In the genomic region with DNA sequence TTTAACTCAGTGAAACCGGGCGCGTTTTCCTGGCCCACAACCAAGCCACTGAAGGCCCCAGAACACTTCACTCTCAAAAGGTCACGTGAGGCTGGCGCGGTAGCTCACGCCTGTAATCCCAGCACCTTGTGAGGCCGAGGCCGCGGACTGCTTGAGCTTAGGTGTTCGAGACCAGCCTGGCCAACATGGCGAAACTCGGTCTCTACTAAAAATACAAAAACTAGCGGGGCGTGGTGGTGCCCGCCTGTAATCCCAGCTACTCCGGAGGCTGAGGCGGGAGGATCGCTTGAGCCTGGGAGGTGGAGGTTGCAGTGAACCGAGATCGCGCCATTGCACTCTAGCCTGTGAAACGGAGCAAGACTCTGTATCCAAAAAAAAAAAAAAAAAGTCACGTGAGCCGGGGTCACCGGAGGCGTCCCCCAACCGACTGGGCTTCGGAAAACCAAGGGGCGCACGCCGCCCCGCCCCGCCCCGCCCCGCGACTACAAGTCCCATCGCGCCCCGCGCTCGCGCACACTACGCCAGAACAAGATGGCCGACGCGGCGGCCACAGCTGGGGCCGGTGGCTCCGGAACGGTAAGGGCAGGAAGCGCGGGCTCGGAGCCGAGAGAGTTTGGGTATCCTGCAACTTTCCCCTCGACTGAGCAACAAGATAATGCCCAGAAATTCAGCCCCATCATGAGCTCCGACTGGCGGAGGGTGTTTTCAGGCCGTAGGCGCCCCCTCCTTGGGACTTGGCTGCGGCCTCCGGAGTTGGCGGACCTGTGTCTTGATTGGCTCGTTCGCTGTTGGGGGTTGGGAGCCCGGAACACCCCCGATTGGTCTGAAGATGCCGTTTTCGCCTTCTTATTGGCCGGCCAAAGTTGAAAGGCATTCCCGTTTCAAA, we compare ENCODE assay signal across 1 cellular context.
TF ChIP-seq lines count a peak whose summit lies in the region.

A gene with protein sequence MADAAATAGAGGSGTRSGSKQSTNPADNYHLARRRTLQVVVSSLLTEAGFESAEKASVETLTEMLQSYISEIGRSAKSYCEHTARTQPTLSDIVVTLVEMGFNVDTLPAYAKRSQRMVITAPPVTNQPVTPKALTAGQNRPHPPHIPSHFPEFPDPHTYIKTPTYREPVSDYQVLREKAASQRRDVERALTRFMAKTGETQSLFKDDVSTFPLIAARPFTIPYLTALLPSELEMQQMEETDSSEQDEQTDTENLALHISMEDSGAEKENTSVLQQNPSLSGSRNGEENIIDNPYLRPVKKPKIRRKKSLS (plus strand): TSS at position 514 of the 886 bp plus-strand sequence. CDS start 18 bp downstream, at position 532.

TF ChIP-seq in K562, 482 proteins besides CTCF, POLR2A, EP300 and RAD21 (continued from another document and continues in another):
- TF ChIP-seq, protein P1, sequence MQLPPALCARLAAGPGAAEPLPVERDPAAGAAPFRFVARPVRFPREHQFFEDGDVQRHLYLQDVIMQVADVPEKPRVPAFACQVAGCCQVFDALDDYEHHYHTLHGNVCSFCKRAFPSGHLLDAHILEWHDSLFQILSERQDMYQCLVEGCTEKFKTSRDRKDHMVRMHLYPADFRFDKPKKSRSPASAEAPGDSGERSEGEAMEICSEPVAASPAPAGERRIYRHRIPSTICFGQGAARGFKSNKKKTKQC (CRISPR knock-in tag; IDR thresholded peaks at IDR 0.05) = 0 out of 2 replicates have a peak, but pooled peaks have one; percentile 38
- TF ChIP-seq CXXC5 (CRISPR knock-in tag; IDR thresholded peaks at IDR 0.05) (peak; percentile 93), BHLHE40 (IDR thresholded peaks at IDR 0.05; ENCODE audit: low read length) (no peak; the same call in 1 of the 2 replicates), IRF2 (CRISPR knock-in tag; IDR thresholded peaks at IDR 0.05) (no peak), ETV1 (tag; conservative IDR thresholded peaks at IDR 0.05; ENCODE audit: low read depth) (peak; percentile 75), NCOR1 (IDR thresholded peaks at IDR 0.05) (no peak; the same call in 1 of the 2 replicates), POLR3G (IDR thresholded peaks at IDR 0.05; ENCODE audit: extremely low read depth, insufficient read length, insufficient replicate concordance) (no peak), FOS (IDR thresholded peaks at IDR 0.05; ENCODE audit: extremely low read depth, insufficient read length) (peak; percentile 75), RBM22 (IDR thresholded peaks at IDR 0.05; ENCODE audit: low read depth, low read length, poor library complexity, severe bottlenecking) (no peak), NFE2 (IDR thresholded peaks at IDR 0.05; ENCODE audit: low read depth) (peak; percentile 37; the same call in 1 of the 2 replicates), KDM1A (IDR thresholded peaks at IDR 0.05) (0 out of 4 replicates have a peak, but pooled peaks of 1 of the 2 experiments have one; percentile 25), MCM3 (IDR thresholded peaks at IDR 0.05) (no peak), XRCC5 (IDR thresholded peaks at IDR 0.05; ENCODE audit: low read depth, low read length) (no peak; the same call in 1 of the 2 replicates), MAFF (IDR thresholded peaks at IDR 0.05; ENCODE audit: low read length) (no peak), ZNF3 (CRISPR knock-in tag; IDR thresholded peaks at IDR 0.05) (no peak), PHF21A (IDR thresholded peaks at IDR 0.05; ENCODE audit: borderline replicate concordance, low read depth) (no peak), ZNF184 (CRISPR knock-in tag; IDR thresholded peaks at IDR 0.05) (no peak), PHB2 (IDR thresholded peaks at IDR 0.05; ENCODE audit: low read depth) (no peak; the same call in 1 of the 2 replicates), JUND (IDR thresholded peaks at IDR 0.05; ENCODE audit: borderline replicate concordance, low read depth, low read length) (peak; percentile 80), JUND (tag; IDR thresholded peaks at IDR 0.05; ENCODE audit: borderline replicate concordance, low read depth, low read length) (peak; percentile 24; the same call in 1 of the 3 replicates), SRF (CRISPR knock-in tag; IDR thresholded peaks at IDR 0.05) (0 out of 4 replicates have a peak, but pooled peaks of 1 of the 2 experiments have one; percentile 31), TAF1 (IDR thresholded peaks at IDR 0.05; ENCODE audit: control insufficient read depth, extremely low read depth, insufficient read depth, low read length, severe bottlenecking) (peak; percentile 99), CREBBP (IDR thresholded peaks at IDR 0.05; ENCODE audit: low read depth, low read length) (no peak), HDAC3 (IDR thresholded peaks at IDR 0.05; ENCODE audit: borderline replicate concordance, partially characterized antibody) (peak; percentile 35), CBFB (CRISPR knock-in tag; IDR thresholded peaks at IDR 0.05) (no peak), HMG20B (CRISPR knock-in tag; IDR thresholded peaks at IDR 0.05) (no peak), PYGO2 (tag; IDR thresholded peaks at IDR 0.05) (no peak), MCM5 (IDR thresholded peaks at IDR 0.05; ENCODE audit: low read depth) (no peak)
- TF ChIP-seq, protein P2, sequence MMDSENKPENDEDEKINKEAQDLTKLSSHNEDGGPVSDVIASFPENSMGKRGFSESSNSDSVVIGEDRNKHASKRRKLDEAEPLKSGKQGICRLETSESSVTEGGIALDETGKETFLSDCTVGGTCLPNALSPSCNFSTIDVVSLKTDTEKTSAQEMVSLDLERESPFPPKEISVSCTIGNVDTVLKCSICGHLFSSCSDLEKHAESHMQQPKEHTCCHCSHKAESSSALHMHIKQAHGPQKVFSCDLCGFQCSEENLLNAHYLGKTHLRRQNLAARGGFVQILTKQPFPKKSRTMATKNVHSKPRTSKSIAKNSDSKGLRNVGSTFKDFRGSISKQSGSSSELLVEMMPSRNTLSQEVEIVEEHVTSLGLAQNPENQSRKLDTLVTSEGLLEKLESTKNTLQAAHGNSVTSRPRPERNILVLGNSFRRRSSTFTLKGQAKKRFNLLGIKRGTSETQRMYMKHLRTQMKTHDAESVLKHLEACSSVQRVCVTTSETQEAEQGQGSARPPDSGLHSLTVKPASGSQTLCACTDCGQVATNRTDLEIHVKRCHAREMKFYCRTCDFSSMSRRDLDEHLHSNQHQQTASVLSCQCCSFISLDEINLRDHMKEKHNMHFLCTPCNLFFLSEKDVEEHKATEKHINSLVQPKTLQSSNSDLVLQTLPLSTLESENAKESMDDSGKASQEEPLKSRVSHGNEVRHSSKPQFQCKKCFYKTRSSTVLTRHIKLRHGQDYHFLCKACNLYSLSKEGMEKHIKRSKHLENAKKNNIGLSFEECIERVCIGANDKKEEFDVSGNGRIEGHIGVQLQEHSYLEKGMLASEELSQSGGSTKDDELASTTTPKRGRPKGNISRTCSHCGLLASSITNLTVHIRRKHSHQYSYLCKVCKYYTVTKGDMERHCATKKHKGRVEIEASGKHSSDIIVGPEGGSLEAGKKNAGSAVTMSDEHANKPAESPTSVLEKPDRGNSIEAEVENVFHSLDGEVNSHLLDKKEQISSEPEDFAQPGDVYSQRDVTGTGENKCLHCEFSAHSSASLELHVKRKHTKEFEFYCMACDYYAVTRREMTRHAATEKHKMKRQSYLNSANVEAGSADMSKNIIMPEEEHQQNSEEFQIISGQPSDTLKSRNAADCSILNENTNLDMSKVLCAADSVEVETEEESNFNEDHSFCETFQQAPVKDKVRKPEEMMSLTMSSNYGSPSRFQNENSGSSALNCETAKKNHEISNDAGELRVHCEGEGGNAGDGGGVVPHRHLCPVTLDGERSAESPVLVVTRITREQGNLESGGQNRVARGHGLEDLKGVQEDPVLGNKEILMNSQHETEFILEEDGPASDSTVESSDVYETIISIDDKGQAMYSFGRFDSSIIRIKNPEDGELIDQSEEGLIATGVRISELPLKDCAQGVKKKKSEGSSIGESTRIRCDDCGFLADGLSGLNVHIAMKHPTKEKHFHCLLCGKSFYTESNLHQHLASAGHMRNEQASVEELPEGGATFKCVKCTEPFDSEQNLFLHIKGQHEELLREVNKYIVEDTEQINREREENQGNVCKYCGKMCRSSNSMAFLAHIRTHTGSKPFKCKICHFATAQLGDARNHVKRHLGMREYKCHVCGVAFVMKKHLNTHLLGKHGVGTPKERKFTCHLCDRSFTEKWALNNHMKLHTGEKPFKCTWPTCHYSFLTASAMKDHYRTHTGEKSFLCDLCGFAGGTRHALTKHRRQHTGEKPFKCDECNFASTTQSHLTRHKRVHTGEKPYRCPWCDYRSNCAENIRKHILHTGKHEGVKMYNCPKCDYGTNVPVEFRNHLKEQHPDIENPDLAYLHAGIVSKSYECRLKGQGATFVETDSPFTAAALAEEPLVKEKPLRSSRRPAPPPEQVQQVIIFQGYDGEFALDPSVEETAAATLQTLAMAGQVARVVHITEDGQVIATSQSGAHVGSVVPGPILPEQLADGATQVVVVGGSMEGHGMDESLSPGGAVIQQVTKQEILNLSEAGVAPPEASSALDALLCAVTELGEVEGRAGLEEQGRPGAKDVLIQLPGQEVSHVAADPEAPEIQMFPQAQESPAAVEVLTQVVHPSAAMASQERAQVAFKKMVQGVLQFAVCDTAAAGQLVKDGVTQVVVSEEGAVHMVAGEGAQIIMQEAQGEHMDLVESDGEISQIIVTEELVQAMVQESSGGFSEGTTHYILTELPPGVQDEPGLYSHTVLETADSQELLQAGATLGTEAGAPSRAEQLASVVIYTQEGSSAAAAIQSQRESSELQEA (IDR thresholded peaks at IDR 0.05; ENCODE audit: low read depth) = no peak; the same call in 1 of the 2 replicates
- TF ChIP-seq, protein P3, sequence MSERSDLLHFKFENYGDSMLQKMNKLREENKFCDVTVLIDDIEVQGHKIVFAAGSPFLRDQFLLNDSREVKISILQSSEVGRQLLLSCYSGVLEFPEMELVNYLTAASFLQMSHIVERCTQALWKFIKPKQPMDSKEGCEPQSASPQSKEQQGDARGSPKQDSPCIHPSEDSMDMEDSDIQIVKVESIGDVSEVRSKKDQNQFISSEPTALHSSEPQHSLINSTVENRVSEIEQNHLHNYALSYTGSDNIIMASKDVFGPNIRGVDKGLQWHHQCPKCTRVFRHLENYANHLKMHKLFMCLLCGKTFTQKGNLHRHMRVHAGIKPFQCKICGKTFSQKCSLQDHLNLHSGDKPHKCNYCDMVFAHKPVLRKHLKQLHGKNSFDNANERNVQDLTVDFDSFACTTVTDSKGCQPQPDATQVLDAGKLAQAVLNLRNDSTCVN (CRISPR knock-in tag; IDR thresholded peaks at IDR 0.05) = no peak; the same call in 1 of the 2 replicates
- TF ChIP-seq, protein P4, sequence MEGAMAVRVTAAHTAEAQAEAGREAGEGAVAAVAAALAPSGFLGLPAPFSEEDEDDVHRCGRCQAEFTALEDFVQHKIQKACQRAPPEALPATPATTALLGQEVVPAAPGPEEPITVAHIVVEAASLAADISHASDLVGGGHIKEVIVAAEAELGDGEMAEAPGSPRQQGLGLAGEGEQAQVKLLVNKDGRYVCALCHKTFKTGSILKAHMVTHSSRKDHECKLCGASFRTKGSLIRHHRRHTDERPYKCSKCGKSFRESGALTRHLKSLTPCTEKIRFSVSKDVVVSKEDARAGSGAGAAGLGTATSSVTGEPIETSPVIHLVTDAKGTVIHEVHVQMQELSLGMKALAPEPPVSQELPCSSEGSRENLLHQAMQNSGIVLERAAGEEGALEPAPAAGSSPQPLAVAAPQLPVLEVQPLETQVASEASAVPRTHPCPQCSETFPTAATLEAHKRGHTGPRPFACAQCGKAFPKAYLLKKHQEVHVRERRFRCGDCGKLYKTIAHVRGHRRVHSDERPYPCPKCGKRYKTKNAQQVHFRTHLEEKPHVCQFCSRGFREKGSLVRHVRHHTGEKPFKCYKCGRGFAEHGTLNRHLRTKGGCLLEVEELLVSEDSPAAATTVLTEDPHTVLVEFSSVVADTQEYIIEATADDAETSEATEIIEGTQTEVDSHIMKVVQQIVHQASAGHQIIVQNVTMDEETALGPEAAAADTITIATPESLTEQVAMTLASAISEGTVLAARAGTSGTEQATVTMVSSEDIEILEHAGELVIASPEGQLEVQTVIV (CRISPR knock-in tag; IDR thresholded peaks at IDR 0.05; ENCODE audit: borderline replicate concordance) = no peak
- TF ChIP-seq, protein P5, sequence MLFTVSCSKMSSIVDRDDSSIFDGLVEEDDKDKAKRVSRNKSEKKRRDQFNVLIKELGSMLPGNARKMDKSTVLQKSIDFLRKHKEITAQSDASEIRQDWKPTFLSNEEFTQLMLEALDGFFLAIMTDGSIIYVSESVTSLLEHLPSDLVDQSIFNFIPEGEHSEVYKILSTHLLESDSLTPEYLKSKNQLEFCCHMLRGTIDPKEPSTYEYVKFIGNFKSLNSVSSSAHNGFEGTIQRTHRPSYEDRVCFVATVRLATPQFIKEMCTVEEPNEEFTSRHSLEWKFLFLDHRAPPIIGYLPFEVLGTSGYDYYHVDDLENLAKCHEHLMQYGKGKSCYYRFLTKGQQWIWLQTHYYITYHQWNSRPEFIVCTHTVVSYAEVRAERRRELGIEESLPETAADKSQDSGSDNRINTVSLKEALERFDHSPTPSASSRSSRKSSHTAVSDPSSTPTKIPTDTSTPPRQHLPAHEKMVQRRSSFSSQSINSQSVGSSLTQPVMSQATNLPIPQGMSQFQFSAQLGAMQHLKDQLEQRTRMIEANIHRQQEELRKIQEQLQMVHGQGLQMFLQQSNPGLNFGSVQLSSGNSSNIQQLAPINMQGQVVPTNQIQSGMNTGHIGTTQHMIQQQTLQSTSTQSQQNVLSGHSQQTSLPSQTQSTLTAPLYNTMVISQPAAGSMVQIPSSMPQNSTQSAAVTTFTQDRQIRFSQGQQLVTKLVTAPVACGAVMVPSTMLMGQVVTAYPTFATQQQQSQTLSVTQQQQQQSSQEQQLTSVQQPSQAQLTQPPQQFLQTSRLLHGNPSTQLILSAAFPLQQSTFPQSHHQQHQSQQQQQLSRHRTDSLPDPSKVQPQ (CRISPR knock-in tag; IDR thresholded peaks at IDR 0.05; ENCODE audit: borderline replicate concordance) = no peak
- TF ChIP-seq, protein P6, sequence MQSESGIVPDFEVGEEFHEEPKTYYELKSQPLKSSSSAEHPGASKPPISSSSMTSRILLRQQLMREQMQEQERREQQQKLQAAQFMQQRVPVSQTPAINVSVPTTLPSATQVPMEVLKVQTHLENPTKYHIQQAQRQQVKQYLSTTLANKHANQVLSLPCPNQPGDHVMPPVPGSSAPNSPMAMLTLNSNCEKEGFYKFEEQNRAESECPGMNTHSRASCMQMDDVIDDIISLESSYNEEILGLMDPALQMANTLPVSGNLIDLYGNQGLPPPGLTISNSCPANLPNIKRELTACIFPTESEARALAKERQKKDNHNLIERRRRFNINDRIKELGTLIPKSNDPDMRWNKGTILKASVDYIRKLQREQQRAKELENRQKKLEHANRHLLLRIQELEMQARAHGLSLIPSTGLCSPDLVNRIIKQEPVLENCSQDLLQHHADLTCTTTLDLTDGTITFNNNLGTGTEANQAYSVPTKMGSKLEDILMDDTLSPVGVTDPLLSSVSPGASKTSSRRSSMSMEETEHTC (IDR thresholded peaks at IDR 0.05) = no peak; the same call in 1 of the 2 replicates
- TF ChIP-seq, protein P7, sequence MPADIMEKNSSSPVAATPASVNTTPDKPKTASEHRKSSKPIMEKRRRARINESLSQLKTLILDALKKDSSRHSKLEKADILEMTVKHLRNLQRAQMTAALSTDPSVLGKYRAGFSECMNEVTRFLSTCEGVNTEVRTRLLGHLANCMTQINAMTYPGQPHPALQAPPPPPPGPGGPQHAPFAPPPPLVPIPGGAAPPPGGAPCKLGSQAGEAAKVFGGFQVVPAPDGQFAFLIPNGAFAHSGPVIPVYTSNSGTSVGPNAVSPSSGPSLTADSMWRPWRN (IDR thresholded peaks at IDR 0.05; ENCODE audit: low read depth) = no peak; the same call in 1 of the 2 replicates
